13 cellular contexts compared by ENCODE assay signal in genomic region chr17:21210411-21211076, GRCh38. TPM values are rescaled to one million over a fixed set of nuclear protein-coding genes. Genes with fewer than 3 reads are reported as not detected.
A peak's percentile ranks its signal among the peaks of the same experiment; 100 is the strongest.
DNase-seq lines count a peak whose midpoint lies in the region; FAIRE-seq and TF ChIP-seq lines count a peak whose summit lies in the region.
"Had no signal": no experiment of that assay in that cellular context is flagged by ENCODE, and none has a peak within 500 bp of the region (broad histone marks: within the 10 kb centered on the region; RNA-seq: fewer than 3 reads in every experiment).

No MANE protein-coding gene starts in this region.

- H3K4me1 ChIP-seq in endodermal cell (ENCODE audit: control insufficient read depth, insufficient read depth, low read length) (peaks cover 14% of the 10 kb centered on the region), small intestine (ENCODE audit: control insufficient read depth in 2 of 2, insufficient read depth in 1 of 2, low read depth in 1 of 2, low read length in 1 of 2) (peaks cover 3 to 20% of the 10 kb centered on the region in 2 donors)

- H3K9ac ChIP-seq in endodermal cell (ENCODE audit: extremely low read depth, low read length, poor library complexity, severe bottlenecking): no peak overlapping the region

- H3K4me1 Mint-ChIP-seq in endodermal cell: peaks cover 27% of the 10 kb centered on the region

- H3K27ac ChIP-seq in endodermal cell (ENCODE audit: low read depth, low read length) (no peak overlapping the region), small intestine (ENCODE audit: low read depth in 1 of 2, low read length in 1 of 2) (peak overlapping the region in 1 of 2 donors; percentile 8)

- DNase-seq in HTR-8/SVneo (ENCODE audit: insufficient read length, low spot score) (no peak), NCI-H82 (lab: John Stamatoyannopoulos, UW) (peak; percentile 86), endodermal cell (no peak), small intestine (peak; percentile 56), GM19239 (ENCODE audit: insufficient read length, low spot score) (no peak)
- no peak for DNase-seq in effector CD8-positive, alpha-beta T cell (lab: John Stamatoyannopoulos, UW)
- DNase-seq in activated CD8-positive, alpha-beta memory T cell treated with anti-CD3 and anti-CD28 coated beads for 24 hours: no peak
- DNase-seq: activated CD4-positive, alpha-beta T cell treated with anti-CD3 and anti-CD28 coated beads for 1 hour; activated naive CD4-positive, alpha-beta T cell treated with anti-CD3 and anti-CD28 coated beads, Interleukin-2, amount 10 ng/mL, durations not matched to agents 7 days and 5 days; foreskin melanocyte; retina had no signal

- H3K27me3 ChIP-seq in endodermal cell (ENCODE audit: control insufficient read depth, insufficient read depth, low read length, poor library complexity, severe bottlenecking) (no peaks in the 10 kb centered on the region), small intestine (ENCODE audit: control insufficient read depth in 2 of 2, insufficient read depth in 2 of 2, low read length in 2 of 2) (no peaks in the 10 kb centered on the region)

- H3K9me3 ChIP-seq in endodermal cell (ENCODE audit: control insufficient read depth, low read length) (no peaks in the 10 kb centered on the region), small intestine (ENCODE audit: control insufficient read depth, low read depth) (no peaks in the 10 kb centered on the region)

- H3K36me3 Mint-ChIP-seq in endodermal cell (ENCODE audit: low read depth): peaks cover 23% of the 10 kb centered on the region

- no peaks in the 10 kb centered on the region for H3K9me3 Mint-ChIP-seq in endodermal cell
- H3K9me3 Mint-ChIP-seq: activated naive CD4-positive, alpha-beta T cell treated with anti-CD3 and anti-CD28 coated beads, Interleukin-2, amount 10 ng/mL, durations not matched to agents 7 days and 5 days had no signal

- H3K36me3 ChIP-seq in endodermal cell (ENCODE audit: control insufficient read depth, insufficient read depth, low read length): peaks cover 36% of the 10 kb centered on the region
- no peaks in the 10 kb centered on the region for H3K36me3 ChIP-seq in small intestine (ENCODE audit: control insufficient read depth in 2 of 2, insufficient read depth in 2 of 2, low read length in 2 of 2)

- TF ChIP-seq CTCF in endodermal cell (conservative IDR thresholded peaks at IDR 0.05): no peak

- FAIRE-seq in HTR-8/SVneo (lab: Jason Lieb, UNC) (peak; percentile 51), small intestine (lab: Jason Lieb, UNC) (no peak), GM19239 (lab: Jason Lieb, UNC) (no peak)
- FAIRE-seq: colon, GM18507 had no signal

- H3K27ac Mint-ChIP-seq in endodermal cell: peak overlapping the region; percentile 36
- H3K27ac Mint-ChIP-seq: activated naive CD4-positive, alpha-beta T cell treated with anti-CD3 and anti-CD28 coated beads, Interleukin-2, amount 10 ng/mL, durations not matched to agents 7 days and 5 days had no signal

- H3K27me3 Mint-ChIP-seq in endodermal cell (ENCODE audit: insufficient read depth): no peaks in the 10 kb centered on the region
- H3K27me3 Mint-ChIP-seq: activated naive CD4-positive, alpha-beta T cell treated with anti-CD3 and anti-CD28 coated beads, Interleukin-2, amount 10 ng/mL, durations not matched to agents 7 days and 5 days had no signal

- H3K4me3 ChIP-seq in endodermal cell (ENCODE audit: low read length) (no peak overlapping the region), small intestine (ENCODE audit: low read depth in 1 of 2, low read length in 2 of 2) (no peak overlapping the region)

- 94% methylated on average over 11 to 15 of the region's 15 CpGs for WGBS in endodermal cell (ENCODE audit: insufficient coverage in 1 of 2, insufficient read length in 1 of 2), 2 experiments
- 21 to 65% (median 29%) methylated on average over 15 of the region's 15 CpGs for WGBS in small intestine, 3 donors

- no peak overlapping the region for H3K4me3 Mint-ChIP-seq in endodermal cell
- H3K4me3 Mint-ChIP-seq: activated naive CD4-positive, alpha-beta T cell treated with anti-CD3 and anti-CD28 coated beads, Interleukin-2, amount 10 ng/mL, durations not matched to agents 7 days and 5 days had no signal

RNA-seq across cellular contexts. Expression of gene TMEM11, which starts 3.4 kb away (rescaled TPM):
- total RNA-seq in endodermal cell: 10 to 100 TPM; 26.3 to 28.0 TPM
- 29.6 TPM for polyA plus RNA-seq in endodermal cell (2013, experiment 1 of 2)
- polyA plus RNA-seq in endodermal cell (2013, experiment 2 of 2): 26.6 TPM
- polyA plus RNA-seq in small intestine: 10 to 100 TPM; 23.8 to 38.7 (median 30.0) TPM

RNA-seq across cellular contexts. Expression of gene NATD1, which starts 42.7 kb away (rescaled TPM):
- total RNA-seq in endodermal cell: 10 to 100 TPM; 12.2 to 17.2 TPM
- polyA plus RNA-seq in endodermal cell (2013, experiment 1 of 2): 15.2 TPM
- polyA plus RNA-seq in endodermal cell (2013, experiment 2 of 2): 13.7 TPM
- polyA plus RNA-seq in small intestine: 1 to 10 TPM; 2.4 to 2.9 (median 2.8) TPM

Comparison
In these comparisons a context has a peak if more than half of its experiments do, and no peak if none do; other contexts are left out.
1. DNase-seq: peak in NCI-H82 (single experiment) and small intestine (single experiment); none in HTR-8/SVneo (single experiment), endodermal cell (single experiment), effector CD8-positive, alpha-beta T cell (single experiment), activated CD8-positive, alpha-beta memory T cell treated with anti-CD3 and anti-CD28 coated beads for 24 hours (single experiment) and GM19239 (single experiment).